19 cellular contexts compared by ENCODE assay signal in genomic region chr9:20561542-20561941, GRCh38.
"Had no signal": no experiment of that assay in that cellular context is flagged by ENCODE, and none has a peak within 500 bp of the region (broad histone marks: within the 10 kb centered on the region; RNA-seq: fewer than 3 reads in every experiment).

No MANE protein-coding gene starts in this region.

- ATAC-seq: foreskin keratinocyte, left cardiac atrium, psoas muscle, right cardiac atrium had no signal

- H3K4me3 Mint-ChIP-seq: naive B cell, neural progenitor cell had no signal

- H3K9me3 Mint-ChIP-seq: naive B cell, neural progenitor cell, T-cell had no signal

- H3K27me3 Mint-ChIP-seq: naive B cell, T-cell had no signal

- H3K27ac Mint-ChIP-seq: neural progenitor cell had no signal

- DNase-seq: activated CD4-positive, alpha-beta T cell treated with anti-CD3 and anti-CD28 coated beads, Interleukin-2, amount 50 U/mL, for 48 hours; activated gamma-delta T cell treated with Interleukin-2 at 50 U/mL for 16 hours; adrenal gland; cerebellar nuclear complex; effector CD4-positive, alpha-beta T cell; foreskin keratinocyte; hippocampal formation; left cardiac atrium; mucosa of descending colon; naive B cell; psoas muscle; right cardiac atrium; SK-N-SH; stimulated activated CD4-positive, alpha-beta T cell treated with anti-CD3 and anti-CD28 coated beads, Interleukin-15, amount 100 ng/mL, for 24 hours; stimulated activated CD4-positive, alpha-beta T cell treated with anti-CD3 and anti-CD28 coated beads, Interleukin-2, amount 100 ng/mL, for 48 hours; T-cell; testis; upper lobe of left lung had no signal

- H3K36me3 Mint-ChIP-seq: naive B cell, neural progenitor cell, T-cell had no signal
